10 cellular contexts compared by ENCODE assay signal in genomic region chr10:96978621-96979154, GRCh38.
A peak's percentile ranks its signal among the peaks of the same experiment; 100 is the strongest.
DNase-seq lines count a peak whose midpoint lies in the region; ATAC-seq, FAIRE-seq and TF ChIP-seq lines count a peak whose summit lies in the region.
"Had no signal": no experiment of that assay in that cellular context is flagged by ENCODE, and none has a peak within 500 bp of the region (broad histone marks: within the 10 kb centered on the region; RNA-seq: fewer than 3 reads in every experiment).

No MANE protein-coding gene starts in this region.

- BruUV-seq in Calu3 (replicated peaks; lab: Mats Ljungman, UMichigan): no TSS peak

- DNase-seq in GM10248 (ENCODE audit: extremely low spot score) (peak; percentile 70), left cardiac atrium (no peak), NCI-H748 treated with DMSO at 0.1 percent for 48 hours (lab: John Stamatoyannopoulos, UW) (no peak), Calu3 (no peak), urothelium cell line (ENCODE audit: low spot score) (no peak)
- DNase-seq: amygdala, WERI-Rb-1 had no signal

- TF ChIP-seq CTCF in GM10248 (IDR thresholded peaks at IDR 0.05; ENCODE audit: control extremely low read depth, extremely low read depth, low read depth, missing control alignments) (no peak), Calu3 (IDR thresholded peaks at IDR 0.05; ENCODE audit: unreplicated experiment) (no peak)

- ATAC-seq in GM18870 (IDR thresholded peaks at IDR 0.05; ENCODE audit: unreplicated experiment) (peak; percentile 82), HG02588 (IDR thresholded peaks at IDR 0.05; ENCODE audit: unreplicated experiment) (peak; percentile 77), HG03460 (IDR thresholded peaks at IDR 0.05; ENCODE audit: unreplicated experiment) (peak; percentile 63), left cardiac atrium (no peak)

- H3K4me3 Mint-ChIP-seq in Calu3 (ENCODE audit: low read depth, unreplicated experiment): no peak overlapping the region

- peaks cover 8% of the 10 kb centered on the region for H3K4me1 Mint-ChIP-seq in Calu3 (ENCODE audit: low read depth, unreplicated experiment)

- H3K36me3 Mint-ChIP-seq in Calu3 (ENCODE audit: insufficient read depth, unreplicated experiment): peaks cover 3% of the 10 kb centered on the region

- no peaks in the 10 kb centered on the region for H3K27me3 Mint-ChIP-seq in Calu3 (ENCODE audit: unreplicated experiment)

- no peak overlapping the region for H3K27ac Mint-ChIP-seq in Calu3 (ENCODE audit: unreplicated experiment)

- CTCF ChIA-PET in GM10248 (lab: Yijun Ruan, JAX): interaction anchor here (1.0 to 1.6 kb wide), 5 partner anchors 9 to 58 kb away, joined by 3 to 5 read pairs (median 3); no protein-coding TSS in a partner anchor
- CTCF ChIA-PET in Calu3 (lab: Charles Lee): interaction anchor here (0.6 kb wide), 1 partner anchor 33 kb away, joined by 4 read pairs; no protein-coding TSS in a partner anchor

- POLR2A ChIA-PET in GM10248 (lab: Yijun Ruan, JAX): no interaction called here

- intact Hi-C loops in left cardiac atrium (cut with DNase I): no loop called here
- intact Hi-C loops in Calu3 (cut with micrococcal nuclease; ENCODE audit: unreplicated experiment): no loop called here

- H3K9me3 Mint-ChIP-seq in Calu3 (ENCODE audit: low read depth, unreplicated experiment): no peaks in the 10 kb centered on the region

- FAIRE-seq in urothelium cell line (lab: Jason Lieb, UNC): no peak

Comparison
In these comparisons a context has a peak if more than half of its experiments do, and no peak if none do; other contexts are left out.
1. ATAC-seq: peak in GM18870 (single experiment), HG02588 (single experiment) and HG03460 (single experiment); none in left cardiac atrium (0 of 2).